16 cellular contexts compared by ENCODE assay signal in the genomic region with DNA sequence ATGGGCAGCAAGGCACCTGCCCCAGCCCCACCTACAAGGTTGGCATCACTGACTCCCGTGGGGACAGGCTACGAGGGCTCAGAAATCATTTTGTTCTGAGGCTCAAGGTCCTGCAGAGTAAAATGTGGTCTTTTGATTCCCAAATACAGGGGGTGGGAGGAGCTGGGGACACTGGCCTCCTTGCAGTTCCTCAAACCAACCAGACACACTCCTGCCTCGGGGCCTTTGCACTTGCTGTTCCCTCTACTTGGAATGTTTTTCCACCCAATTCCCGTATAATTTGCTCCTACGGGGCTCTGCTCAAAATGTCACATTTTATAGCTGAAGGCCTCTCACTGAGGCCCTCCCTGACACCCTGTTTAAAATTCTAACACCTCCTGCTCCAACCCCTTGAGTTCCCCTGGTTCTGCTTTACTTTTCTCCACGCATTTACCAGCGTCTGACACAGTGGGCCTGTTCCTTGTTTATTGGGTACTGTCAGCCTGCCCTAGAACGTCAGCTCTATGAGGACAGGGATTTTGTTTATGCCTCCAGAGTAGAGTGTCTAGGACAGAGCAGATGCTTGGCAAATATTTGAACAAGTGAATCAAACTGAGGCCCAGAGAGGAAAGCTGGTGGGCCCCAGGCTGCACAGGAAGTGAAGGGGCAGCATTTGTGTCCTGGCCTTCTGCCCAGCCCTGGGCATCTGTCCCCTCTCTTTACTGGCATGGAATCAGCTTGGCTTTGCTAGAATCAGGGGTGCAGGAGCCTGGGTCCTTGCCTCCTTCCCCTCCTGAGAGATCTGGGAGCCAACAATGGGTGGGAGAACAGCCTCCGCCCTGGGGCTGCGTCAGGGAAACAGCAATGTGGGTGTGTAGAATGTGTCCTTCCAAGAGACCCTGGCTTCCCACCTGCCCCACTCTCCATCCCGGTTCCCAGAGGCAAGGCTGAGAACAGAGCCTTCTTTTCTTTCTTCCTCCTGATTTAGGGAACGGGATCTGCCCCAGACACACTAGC. TPM values are rescaled to one million over a fixed set of nuclear protein-coding genes. Genes with fewer than 3 reads are reported as not detected.
DNase-seq lines count a peak whose midpoint lies in the region; ATAC-seq and TF ChIP-seq lines count a peak whose summit lies in the region.
"Had no signal": no experiment of that assay in that cellular context is flagged by ENCODE, and none has a peak within 500 bp of the region (broad histone marks: within the 10 kb centered on the region; RNA-seq: fewer than 3 reads in every experiment).

No MANE protein-coding gene starts in this region.

- CTCF ChIA-PET in activated CD4-positive, alpha-beta T cell treated with anti-CD3 and anti-CD28 coated beads for 36 hours (lab: Charles Lee): interaction anchor here (1.0 to 1.9 kb wide), 4 partner anchors 9 to 87 kb away, joined by 3 to 4 read pairs (median 4); no protein-coding TSS in a partner anchor

- no peaks in the 10 kb centered on the region for H3K27me3 ChIP-seq in BLaER1
- no peaks in the 10 kb centered on the region for H3K27me3 ChIP-seq in endodermal cell (ENCODE audit: control insufficient read depth, insufficient read depth, low read length, poor library complexity, severe bottlenecking)

- H3K27me3 Mint-ChIP-seq in activated CD4-positive, alpha-beta T cell treated with anti-CD3 and anti-CD28 coated beads for 36 hours: no peaks in the 10 kb centered on the region
- H3K27me3 Mint-ChIP-seq in T-helper 17 cell (no peaks in the 10 kb centered on the region), endodermal cell (ENCODE audit: insufficient read depth) (no peaks in the 10 kb centered on the region)

- peaks cover 95% of the 10 kb centered on the region for H4K20me1 ChIP-seq in BLaER1

- intact Hi-C loops in activated CD4-positive, alpha-beta T cell treated with anti-CD3 and anti-CD28 coated beads for 36 hours (cut with DNase I, micrococcal nuclease): no loop called here

- no peak for DNase-seq in activated CD4-positive, alpha-beta T cell treated with anti-CD3 and anti-CD28 coated beads for 36 hours
- DNase-seq in activated CD4-positive, alpha-beta T cell treated with anti-CD3 and anti-CD28 coated beads, Interleukin-2, amount 50 U/mL, for 4 hours: no peak
- DNase-seq in T-helper 17 cell (no peak), endodermal cell (no peak), AG08396 (ENCODE audit: low spot score) (no peak)
- no peak for DNase-seq in central memory CD4-positive, alpha-beta T cell
- DNase-seq: 8988T, Calu3, DMS79 treated with DMSO at 0.1 percent for 48 hours, IMR-90, NCI-H1436 treated with DMSO at 0.1 percent for 48 hours, NCI-H524 treated with DMSO at 0.1 percent for 48 hours had no signal

- TF ChIP-seq CTCF in endodermal cell (conservative IDR thresholded peaks at IDR 0.05): no peak

- WGBS in endodermal cell (ENCODE audit: insufficient coverage in 1 of 2, insufficient read length in 1 of 2), 2 experiments: 75 to 87% methylated on average over 4 to 12 of the region's 12 CpGs

- peaks cover 35% of the 10 kb centered on the region for H3K4me1 Mint-ChIP-seq in activated CD4-positive, alpha-beta T cell treated with anti-CD3 and anti-CD28 coated beads for 36 hours
- peaks cover 39% of the 10 kb centered on the region for H3K4me1 Mint-ChIP-seq in T-helper 17 cell
- H3K4me1 Mint-ChIP-seq in endodermal cell: peaks cover 27% of the 10 kb centered on the region

- H3K4me3 Mint-ChIP-seq in activated CD4-positive, alpha-beta T cell treated with anti-CD3 and anti-CD28 coated beads for 36 hours: no peak overlapping the region
- H3K4me3 Mint-ChIP-seq in T-helper 17 cell (no peak overlapping the region), endodermal cell (no peak overlapping the region)

- ATAC-seq in activated CD4-positive, alpha-beta T cell treated with anti-CD3 and anti-CD28 coated beads for 36 hours: no peak
- no peak for ATAC-seq in T-helper 17 cell
- no peak for ATAC-seq in GM21529 (IDR thresholded peaks at IDR 0.05; ENCODE audit: unreplicated experiment)
- ATAC-seq: HCT116 had no signal

- no peak overlapping the region for H3K9ac ChIP-seq in BLaER1
- H3K9ac ChIP-seq in endodermal cell (ENCODE audit: extremely low read depth, low read length, poor library complexity, severe bottlenecking): no peak overlapping the region

- H3K36me3 Mint-ChIP-seq in activated CD4-positive, alpha-beta T cell treated with anti-CD3 and anti-CD28 coated beads for 36 hours (ENCODE audit: low read depth): no peaks in the 10 kb centered on the region
- H3K36me3 Mint-ChIP-seq in T-helper 17 cell (ENCODE audit: low read depth) (no peaks in the 10 kb centered on the region), endodermal cell (ENCODE audit: low read depth) (no peaks in the 10 kb centered on the region)

- peak overlapping the region; percentile 65 for H3K27ac Mint-ChIP-seq in activated CD4-positive, alpha-beta T cell treated with anti-CD3 and anti-CD28 coated beads for 36 hours
- H3K27ac Mint-ChIP-seq in T-helper 17 cell (peak overlapping the region; percentile 55), endodermal cell (no peak overlapping the region)

- H3K9me3 ChIP-seq in BLaER1 (no peaks in the 10 kb centered on the region), T-helper 17 cell (ENCODE audit: control insufficient read depth, low read length, poor library complexity, severe bottlenecking) (no peaks in the 10 kb centered on the region), endodermal cell (ENCODE audit: control insufficient read depth, low read length) (no peaks in the 10 kb centered on the region)

- peak overlapping the region; percentile 16 for H3K4me2 ChIP-seq in BLaER1

- no peaks in the 10 kb centered on the region for H3K36me3 ChIP-seq in BLaER1
- no peaks in the 10 kb centered on the region for H3K36me3 ChIP-seq in endodermal cell (ENCODE audit: control insufficient read depth, insufficient read depth, low read length)

- H3K27ac ChIP-seq in BLaER1 (peak overlapping the region; percentile 27; the same call in 1 of the 2 replicates), endodermal cell (ENCODE audit: low read depth, low read length) (peak overlapping the region; percentile 12)
- H3K27ac ChIP-seq: C4-2B had no signal

- no peak overlapping the region for H3K4me3 ChIP-seq in BLaER1
- no peak overlapping the region for H3K4me3 ChIP-seq in endodermal cell (ENCODE audit: low read length)

- H3K4me1 ChIP-seq in BLaER1 (peaks cover 70% of the 10 kb centered on the region), endodermal cell (ENCODE audit: control insufficient read depth, insufficient read depth, low read length) (peaks cover 8% of the 10 kb centered on the region)

- no peaks in the 10 kb centered on the region for H3K9me3 Mint-ChIP-seq in activated CD4-positive, alpha-beta T cell treated with anti-CD3 and anti-CD28 coated beads for 36 hours (ENCODE audit: low read depth)
- no peaks in the 10 kb centered on the region for H3K9me3 Mint-ChIP-seq in endodermal cell

- POLR2A ChIA-PET in activated CD4-positive, alpha-beta T cell treated with anti-CD3 and anti-CD28 coated beads for 36 hours (lab: Charles Lee): no interaction called here

RNA-seq across cellular contexts. Expression of a gene that starts 18.5 kb away (rescaled TPM):
- total RNA-seq in activated CD4-positive, alpha-beta T cell treated with anti-CD3 and anti-CD28 coated beads for 36 hours: 10 to 100 TPM; 17.3 to 22.0 TPM
- total RNA-seq in T-helper 17 cell: 10 to 100 TPM; 60.9 to 62.9 TPM
- total RNA-seq in endodermal cell: 10 to 100 TPM; 39.6 to 50.7 TPM
- 44.8 TPM for polyA plus RNA-seq in endodermal cell (2013, experiment 1 of 2)
- 45.4 TPM for polyA plus RNA-seq in endodermal cell (2013, experiment 2 of 2)
